Comparison of ENCODE assay signal across 23 cellular contexts in the genomic region with DNA sequence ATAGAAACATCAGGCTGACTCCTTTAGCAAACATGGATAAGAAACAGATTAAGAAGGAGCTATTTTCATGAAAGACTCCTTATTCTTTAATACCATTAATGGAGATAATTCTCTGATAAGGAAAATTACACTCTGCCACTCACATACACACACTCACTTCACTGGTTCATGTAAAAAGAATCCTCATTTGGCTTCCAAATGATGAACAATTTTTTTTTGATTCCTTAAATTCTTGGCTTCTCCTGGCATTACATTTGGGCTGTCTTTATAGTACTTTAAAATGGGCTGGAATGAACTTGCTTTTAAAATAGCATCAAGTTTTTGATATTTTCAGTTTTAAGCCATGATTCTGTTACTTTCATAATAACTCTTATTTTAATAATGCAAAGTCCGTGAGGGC.
DNase-seq lines count a peak whose midpoint lies in the region; ATAC-seq and TF ChIP-seq lines count a peak whose summit lies in the region.
"Had no signal": no experiment of that assay in that cellular context is flagged by ENCODE, and none has a peak within 500 bp of the region (broad histone marks: within the 10 kb centered on the region; RNA-seq: fewer than 3 reads in every experiment).

No MANE protein-coding gene starts in this region.

- H3K9me3 ChIP-seq in Loucy (ENCODE audit: insufficient read depth, low read depth, low read length) (no peaks in the 10 kb centered on the region), skeletal muscle satellite cell (replicated peaks; ENCODE audit: low read length) (no peaks in the 10 kb centered on the region), lower lobe of right lung (no peaks in the 10 kb centered on the region)

- H3K4me1 ChIP-seq in Loucy (ENCODE audit: insufficient read depth, low read length, poor library complexity, severe bottlenecking), result peaks cover 36% of the 10 kb centered on the region
- peaks cover 52% of the 10 kb centered on the region for H3K4me1 ChIP-seq in skeletal muscle satellite cell (ENCODE audit: control insufficient read depth, insufficient read depth, low read length)
- no peaks in the 10 kb centered on the region for H3K4me1 ChIP-seq in lower lobe of right lung

- H3K9me2 ChIP-seq in Loucy (replicated peaks; ENCODE audit: low read depth, low read length), result no peaks in the 10 kb centered on the region

- TF ChIP-seq CTCF in Loucy (conservative IDR thresholded peaks at IDR 0.05; ENCODE audit: low read length), result no peak
- TF ChIP-seq CTCF in lower lobe of right lung (IDR thresholded peaks at IDR 0.05), result no peak

- intact Hi-C loops in lower lobe of right lung (cut with DNase I), result no loop called here

- no peaks in the 10 kb centered on the region for H3F3A ChIP-seq in Loucy (ENCODE audit: low read depth)

- no peak overlapping the region for H3K4me3 ChIP-seq in Loucy (ENCODE audit: low read length, poor library complexity, severe bottlenecking)
- no peak overlapping the region for H3K4me3 ChIP-seq in skeletal muscle satellite cell (ENCODE audit: low read length)
- no peak overlapping the region for H3K4me3 ChIP-seq in lower lobe of right lung
- H3K4me3 ChIP-seq: K562, PC-9, skin epidermis had no signal

- peak overlapping the region; percentile 53; the same call in 1 of the 2 replicates for H2AFZ ChIP-seq in Loucy (ENCODE audit: low read length)
- H2AFZ ChIP-seq: PC-9 had no signal

- peak; percentile 72 for DNase-seq in EH (ENCODE audit: low read depth)
- DNase-seq in fibroblast of gingiva (ENCODE audit: low read depth), result peak; percentile 36
- DNase-seq in NCI-H69 (lab: John Stamatoyannopoulos, UW), result no peak
- DNase-seq in activated gamma-delta T cell treated with Interleukin-2 at 50 U/mL for 16 hours, result no peak
- no peak for DNase-seq in lower lobe of right lung
- DNase-seq: activated CD8-positive, alpha-beta memory T cell treated with anti-CD3 and anti-CD28 coated beads, Interleukin-2, amount 50 U/mL, for 48 hours; activated CD8-positive, alpha-beta T cell treated with anti-CD3 and anti-CD28 coated beads for 36 hours; activated naive CD4-positive, alpha-beta T cell treated with anti-CD3 and anti-CD28 coated beads for 36 hours; effector CD4-positive, alpha-beta T cell; left ventricle myocardium superior; naive thymus-derived CD4-positive, alpha-beta T cell; NCI-H1105; NCI-H2029 treated with DMSO at 0.1 percent for 48 hours; nucleus accumbens; PC-9; Right ventricle myocardium superior; stimulated activated naive CD4-positive, alpha-beta T cell; T-helper 2 cell had no signal

- H3K9ac ChIP-seq in Loucy (ENCODE audit: low read depth, low read length, poor library complexity, severe bottlenecking) (no peak overlapping the region), skeletal muscle satellite cell (ENCODE audit: low read depth, low read length) (peak overlapping the region; percentile 29)

- H3K27ac ChIP-seq in lower lobe of right lung, result no peak overlapping the region
- H3K27ac ChIP-seq: PC-9, skin epidermis had no signal

- H3K36me3 ChIP-seq in Loucy (ENCODE audit: insufficient read depth, low read length) (no peaks in the 10 kb centered on the region), skeletal muscle satellite cell (ENCODE audit: insufficient read depth, low read length) (no peaks in the 10 kb centered on the region), lower lobe of right lung (no peaks in the 10 kb centered on the region)

- ATAC-seq in lower lobe of right lung (no peak), GM18858 (IDR thresholded peaks at IDR 0.05; ENCODE audit: unreplicated experiment) (no peak)
- ATAC-seq: activated CD8-positive, alpha-beta T cell treated with anti-CD3 and anti-CD28 coated beads for 36 hours; K562; naive thymus-derived CD4-positive, alpha-beta T cell had no signal

- H3K27me3 ChIP-seq in Loucy (ENCODE audit: insufficient read depth, low read length, poor library complexity, severe bottlenecking) (no peaks in the 10 kb centered on the region), skeletal muscle satellite cell (ENCODE audit: control insufficient read depth, insufficient read depth, low read length) (no peaks in the 10 kb centered on the region), lower lobe of right lung (ENCODE audit: low read depth) (no peaks in the 10 kb centered on the region)

- H4K20me1 ChIP-seq in Loucy (ENCODE audit: insufficient read depth, low read length, poor library complexity, severe bottlenecking), result no peaks in the 10 kb centered on the region

- H3K79me2 ChIP-seq in Loucy (ENCODE audit: insufficient read depth, low read length), result no peaks in the 10 kb centered on the region

- H3K4me2 ChIP-seq in Loucy (ENCODE audit: low read depth, low read length, poor library complexity, severe bottlenecking), result no peak overlapping the region
- peak overlapping the region; percentile 4 for H3K4me2 ChIP-seq in skeletal muscle satellite cell (ENCODE audit: low read length)
- H3K4me2 ChIP-seq: PC-9 had no signal

Comparison
In these comparisons a context has a peak if more than half of its experiments do, and no peak if none do; other contexts are left out.
1. DNase-seq: peak in EH (single experiment) and fibroblast of gingiva (single experiment); none in NCI-H69 (single experiment), activated gamma-delta T cell treated with Interleukin-2 at 50 U/mL for 16 hours (single experiment) and lower lobe of right lung (single experiment).